7 cellular contexts compared by ENCODE assay signal in genomic region chr2:12716250-12717190, GRCh38. TPM values are rescaled to one million over a fixed set of nuclear protein-coding genes. Genes with fewer than 3 reads are reported as not detected.
A peak's percentile ranks its signal among the peaks of the same experiment; 100 is the strongest.
DNase-seq lines count a peak whose midpoint lies in the region; ATAC-seq and TF ChIP-seq lines count a peak whose summit lies in the region.

TSS of gene TRIB2 (plus strand) at chr2:12716936. CDS start at chr2:12718308, 1,372 bp downstream.

- H3K4me3 Mint-ChIP-seq in WTC11, result peak within 1 kb of the TSS; percentile 98

- H3K9ac ChIP-seq in mammary epithelial cell (ENCODE audit: insufficient read depth, low read length) (peak within 1 kb of the TSS; percentile 88), smooth muscle cell (ENCODE audit: low read depth) (peak within 1 kb of the TSS; percentile 61)

- dilution Hi-C loops in mammary epithelial cell (cut with HindIII; ENCODE audit: low sequenced_read_pairs), result no loop called here

- H3K79me2 ChIP-seq in mammary epithelial cell (ENCODE audit: insufficient read depth, low read length) (peaks cover 45% of the 10 kb centered on the region), smooth muscle cell (ENCODE audit: low read depth) (peaks cover 40% of the 10 kb centered on the region)

- intact Hi-C loops in mammary epithelial cell (cut with micrococcal nuclease), result loop anchor here (1.0 to 5.0 kb wide), 11 partner anchors 129 to 886 kb away; no protein-coding TSS in a partner anchor

- TSS peak; percentile 57 for BruUV-seq in mammary epithelial cell (replicated peaks; lab: Mats Ljungman, UMichigan)

- H3K4me1 ChIP-seq in mammary epithelial cell (ENCODE audit: insufficient read depth, low read length) (peaks cover 36% of the 10 kb centered on the region), smooth muscle cell (ENCODE audit: low read depth) (peaks cover 26% of the 10 kb centered on the region)

- TF ChIP-seq CTCF in WTC11 (IDR thresholded peaks at IDR 0.05), result 0 out of 2 replicates have a peak, but pooled peaks have one; percentile 7
- no peak for TF ChIP-seq CTCF in mammary epithelial cell (conservative IDR thresholded peaks at IDR 0.05 in 1 of 2, IDR thresholded peaks at IDR 0.05 in 1 of 2; ENCODE audit: extremely low read depth in 1 of 2, insufficient read depth in 1 of 2, low read depth in 1 of 2, low read length in 2 of 2)
- no peak for TF ChIP-seq CTCF in smooth muscle cell (IDR thresholded peaks at IDR 0.05; ENCODE audit: borderline replicate concordance, insufficient read depth, poor library complexity, severe bottlenecking)

- in situ Hi-C loops in mammary epithelial cell (cut with MboI; ENCODE audit: low sequenced_read_pairs in 2 of 2), result loop anchor here (10.0 to 25.0 kb wide), 6 partner anchors 254 to 882 kb away; no protein-coding TSS in a partner anchor

- H3K4me3 ChIP-seq in mammary epithelial cell (replicated peaks in 1 of 3; ENCODE audit: insufficient read depth in 1 of 3, low read depth in 2 of 3, low read length in 3 of 3) (peak within 1 kb of the TSS; percentile 76 to 89 (median 87)), smooth muscle cell (peak within 1 kb of the TSS; percentile 79)

- H3K4me2 ChIP-seq in mammary epithelial cell (ENCODE audit: insufficient read depth, low read depth, low read length), result peak within 1 kb of the TSS; percentile 93
- peak within 1 kb of the TSS; percentile 94 for H3K4me2 ChIP-seq in smooth muscle cell

- H2AFZ ChIP-seq in mammary epithelial cell (ENCODE audit: low read depth, low read length) (peak within 1 kb of the TSS; percentile 89), smooth muscle cell (ENCODE audit: low read depth) (peak within 1 kb of the TSS; percentile 86)

- peaks cover 30% of the 10 kb centered on the region for H3F3A ChIP-seq in smooth muscle cell (ENCODE audit: low read depth)

- H4K20me1 ChIP-seq in mammary epithelial cell (ENCODE audit: insufficient read depth, low read length) (no peaks in the 10 kb centered on the region), smooth muscle cell (ENCODE audit: low read depth) (peaks cover 33% of the 10 kb centered on the region)

- ATAC-seq in GM18517 (IDR thresholded peaks at IDR 0.05; ENCODE audit: unreplicated experiment), result peak; percentile 61
- ATAC-seq in HG03095 (IDR thresholded peaks at IDR 0.05; ENCODE audit: unreplicated experiment), result peak; percentile 71
- ATAC-seq in WTC11, result peak; percentile 67

- peaks cover 4% of the 10 kb centered on the region for H3K9me3 Mint-ChIP-seq in WTC11

- CTCF ChIA-PET in WTC11 (lab: Charles Lee), result interaction anchor here (0.6 to 3.6 kb wide), 36 partner anchors 10 to 887 kb away, joined by 3 to 31 read pairs (median 4); no protein-coding TSS in a partner anchor
- CTCF ChIA-PET in mammary epithelial cell (lab: Charles Lee; ENCODE audit: low non-redundant PET), result interaction anchor here (0.6 to 2.1 kb wide), 8 partner anchors 75 to 887 kb away, joined by 3 to 16 read pairs (median 4); no protein-coding TSS in a partner anchor

- H3K36me3 Mint-ChIP-seq in WTC11, result peaks cover 5% of the 10 kb centered on the region; the same call in 1 of the 2 replicates

- peaks cover 5% of the 10 kb centered on the region; the same call in 1 of the 2 replicates for H3K27me3 Mint-ChIP-seq in WTC11 (ENCODE audit: low read depth)

- H3K27ac ChIP-seq in mammary epithelial cell (ENCODE audit: insufficient read depth, low read depth, low read length) (peak within 1 kb of the TSS; percentile 83), smooth muscle cell (ENCODE audit: low read depth) (peak within 1 kb of the TSS; percentile 77)

- H3K27me3 ChIP-seq in mammary epithelial cell (ENCODE audit: insufficient read depth, low read length) (no peaks in the 10 kb centered on the region), smooth muscle cell (ENCODE audit: low read depth) (no peaks in the 10 kb centered on the region)

- no peaks in the 10 kb centered on the region for H3K36me3 ChIP-seq in mammary epithelial cell (ENCODE audit: insufficient read depth, low read length)
- H3K36me3 ChIP-seq in smooth muscle cell (ENCODE audit: low read depth), result no peaks in the 10 kb centered on the region

- POLR2A ChIA-PET in WTC11 (lab: Charles Lee), result interaction anchor here (0.7 to 1.3 kb wide), 3 partner anchors 41 to 887 kb away, joined by 3 read pairs; no protein-coding TSS in a partner anchor

- H3K9me3 ChIP-seq in mammary epithelial cell (replicated peaks; ENCODE audit: insufficient read depth, low read length) (no peaks in the 10 kb centered on the region), smooth muscle cell (replicated peaks; ENCODE audit: low read depth) (no peaks in the 10 kb centered on the region)

- WGBS in mammary epithelial cell (ENCODE audit: low coverage, missing lambda C conversion rate), result 6% methylated on average over 15 of the region's 90 CpGs
- WGBS in smooth muscle cell (ENCODE audit: low lambda C conversion rate), result 2% methylated on average over 55 of the region's 90 CpGs

- peaks cover 38% of the 10 kb centered on the region for H3K4me1 Mint-ChIP-seq in WTC11

- DNase-seq in NCI-H2196 treated with DMSO at 0.1 percent for 48 hours (lab: John Stamatoyannopoulos, UW; ENCODE audit: unreplicated experiment) (peak; percentile 52), WTC11 (ENCODE audit: low spot score) (peak; percentile 78), mammary epithelial cell (peak; percentile 81), iPS-NIHi7 (ENCODE audit: extremely low spot score) (peak; percentile 90), smooth muscle cell (lab: John Stamatoyannopoulos, UW; ENCODE audit: unreplicated experiment) (peak; percentile 86)

- H3K27ac Mint-ChIP-seq in WTC11, result peak within 1 kb of the TSS; percentile 94

TF ChIP-seq in WTC11, 78 proteins besides CTCF, POLR2A, EP300 and RAD21 (continues in another document):
- TF ChIP-seq FOXK1 (CRISPR knock-in tag; IDR thresholded peaks at IDR 0.05), result peak; percentile 63; the same call in 1 of the 2 replicates
- TF ChIP-seq ARID4B (CRISPR knock-in tag; IDR thresholded peaks at IDR 0.05; ENCODE audit: borderline replicate concordance), result no peak
- TF ChIP-seq NR3C1 (CRISPR knock-in tag; conservative IDR thresholded peaks at IDR 0.05; ENCODE audit: low read depth), result no peak
- TF ChIP-seq CDX4 (CRISPR knock-in tag; IDR thresholded peaks at IDR 0.05; ENCODE audit: borderline replicate concordance), result no peak
- no peak for TF ChIP-seq EMX1 (CRISPR knock-in tag; IDR thresholded peaks at IDR 0.05)
- no peak for TF ChIP-seq ATF1 (CRISPR knock-in tag; IDR thresholded peaks at IDR 0.05)
- no peak for TF ChIP-seq ZNF416 (CRISPR knock-in tag; IDR thresholded peaks at IDR 0.05)
- TF ChIP-seq ZMAT4 (CRISPR knock-in tag; IDR thresholded peaks at IDR 0.05), result no peak

RNA-seq across cellular contexts. Expression of gene TRIB2, which starts in this region (rescaled TPM):
- total RNA-seq in WTC11 (2021) (79.6 to 89.3 TPM (median 83.1 TPM) in 3 replicates), mammary epithelial cell (10 to 100 TPM in 1 of 2 donors, 1 to 10 TPM in 1; 9.0 to 30.7 TPM), smooth muscle cell (31.5 and 47.0 TPM in 2 replicates)
- polyA plus RNA-seq in mammary epithelial cell (10.9 TPM), smooth muscle cell (26.0 and 31.1 TPM in 2 replicates)
- polyA minus RNA-seq in mammary epithelial cell, result 45.0 TPM

Comparison
In these comparisons a context has a peak if more than half of its experiments do, and no peak if none do; other contexts are left out.
1. Peak in every context shown above with its lines: DNase-seq, ATAC-seq, H3K4me3 ChIP-seq and H3K27ac ChIP-seq.